Comparison of ENCODE assay signal across 14 cellular contexts in genomic region chr4:39664828-39665731, GRCh38.
DNase-seq lines count a peak whose midpoint lies in the region; ATAC-seq and TF ChIP-seq lines count a peak whose summit lies in the region.
"Had no signal": no experiment of that assay in that cellular context is flagged by ENCODE, and none has a peak within 500 bp of the region (broad histone marks: within the 10 kb centered on the region; RNA-seq: fewer than 3 reads in every experiment).

No MANE protein-coding gene starts in this region.

- H3K4me3 ChIP-seq in astrocyte of the spinal cord (ENCODE audit: low read depth, low read length): no peak overlapping the region

- in situ Hi-C loops in astrocyte of the spinal cord (cut with HindIII; ENCODE audit: low sequenced_read_pairs): no loop called here

- peak; percentile 36 for DNase-seq in HCEC 1CT
- DNase-seq in astrocyte of the spinal cord (ENCODE audit: low read depth, low spot score): peak; percentile 64
- DNase-seq in kidney tubule cell (ENCODE audit: low spot score): peak; percentile 26
- no peak for DNase-seq in CD1c-positive myeloid dendritic cell (ENCODE audit: extremely low spot score)
- no peak for DNase-seq in NCI-H2081 (lab: John Stamatoyannopoulos, UW)
- no peak for DNase-seq in COLO829 (ENCODE audit: low spot score)
- DNase-seq: activated gamma-delta T cell; caudate nucleus; DMS153; SHP77 treated with DMSO at 0.1 percent for 48 hours; stimulated activated CD4-positive, alpha-beta T cell treated with anti-CD3 and anti-CD28 coated beads, Interleukin-2, amount 100 ng/mL, for 24 hours; trophoblast cell had no signal

- ATAC-seq in HG02642 (IDR thresholded peaks at IDR 0.05; ENCODE audit: poor library complexity, unreplicated experiment): no peak

- 0 out of 2 replicates have a peak overlapping the region, but pooled peaks have one; percentile 4 for H3K27ac ChIP-seq in 22Rv1

- TF ChIP-seq CTCF in 22Rv1 (IDR thresholded peaks at IDR 0.05) (no peak), astrocyte of the spinal cord (IDR thresholded peaks at IDR 0.05; ENCODE audit: low read depth, low read length) (no peak)

Comparison
In these comparisons a context has a peak if more than half of its experiments do, and no peak if none do; other contexts are left out.
1. DNase-seq: peak in HCEC 1CT (single experiment), astrocyte of the spinal cord (single experiment) and kidney tubule cell (single experiment); none in CD1c-positive myeloid dendritic cell (single experiment), NCI-H2081 (0 of 2) and COLO829 (single experiment).